ENCODE assay signal across 28 cellular contexts in genomic region chr14:105453847-105454246, GRCh38. TPM values are rescaled to one million over a fixed set of nuclear protein-coding genes. Genes with fewer than 3 reads are reported as not detected.
"Had no signal": no experiment of that assay in that cellular context is flagged by ENCODE, and none has a peak within 500 bp of the region (broad histone marks: within the 10 kb centered on the region; RNA-seq: fewer than 3 reads in every experiment).

No MANE protein-coding gene starts in this region.

- H3K27ac Mint-ChIP-seq: activated CD4-positive, alpha-beta T cell treated with anti-CD3 and anti-CD28 coated beads for 36 hours; activated CD8-positive, alpha-beta T cell treated with anti-CD3 and anti-CD28 coated beads for 36 hours; activated T-helper 1 cell treated with anti-CD3 and anti-CD28 coated beads, Interleukin-12 subunit alpha, Interleukin-12 subunit beta, Interleukin-2, Interleukin-4 antibody, amounts not matched to agents 30 ng/mL and 10 ng/mL and 1 ng/mL, durations not matched to agents 14 hours and 24 hours and 36 hours; T-helper 1 cell treated with Interleukin-12 subunit alpha and Interleukin-12 subunit beta and Interleukin-4 antibody, amounts not matched to agents 30 μg/mL and 1 μg/mL, for 36 hours had no signal

- H3K4me3 Mint-ChIP-seq: activated CD4-positive, alpha-beta T cell treated with anti-CD3 and anti-CD28 coated beads for 36 hours; activated CD8-positive, alpha-beta T cell treated with anti-CD3 and anti-CD28 coated beads for 36 hours; activated T-helper 1 cell treated with anti-CD3 and anti-CD28 coated beads, Interleukin-12 subunit alpha, Interleukin-12 subunit beta, Interleukin-2, Interleukin-4 antibody, amounts not matched to agents 30 ng/mL and 10 ng/mL and 1 ng/mL, durations not matched to agents 14 hours and 24 hours and 36 hours; IgD-negative memory B cell; T-helper 1 cell treated with Interleukin-12 subunit alpha and Interleukin-12 subunit beta and Interleukin-4 antibody, amounts not matched to agents 30 μg/mL and 1 μg/mL, for 36 hours had no signal

- H3K4me3 ChIP-seq: cardiac muscle cell had no signal

- H3K9ac ChIP-seq: KMS-11 had no signal

- H3K4me1 Mint-ChIP-seq: activated CD4-positive, alpha-beta T cell treated with anti-CD3 and anti-CD28 coated beads for 36 hours had no signal

- H3K27me3 ChIP-seq: brain microvascular endothelial cell, cardiac muscle cell had no signal

- DNase-seq: activated CD4-positive, alpha-beta T cell treated with anti-CD3 and anti-CD28 coated beads for 36 hours; activated CD4-positive, CD25-positive, alpha-beta regulatory T cell; activated CD8-positive, alpha-beta memory T cell treated with anti-CD3 and anti-CD28 coated beads, Interleukin-2, amount 50 U/mL, for 4 hours; activated effector memory CD4-positive, alpha-beta T cell treated with Interleukin-2 at 50 U/mL for 16 hours; activated naive CD4-positive, alpha-beta T cell; brain microvascular endothelial cell; NCI-H1092; NCI-H1417; NCI-H2029; NCI-H2107; NCI-H2171 treated with DMSO at 0.1 percent for 48 hours; NCI-H345; NCI-H510A; NCI-H526 treated with DMSO at 0.1 percent for 48 hours; NCI-H82; RPMI8226; SHP77 treated with DMSO at 0.1 percent for 48 hours; T-helper 9 cell had no signal

- H3K27me3 Mint-ChIP-seq: activated CD4-positive, alpha-beta T cell treated with anti-CD3 and anti-CD28 coated beads for 36 hours; activated CD8-positive, alpha-beta T cell treated with anti-CD3 and anti-CD28 coated beads for 36 hours; IgD-negative memory B cell had no signal

- H3K9me3 Mint-ChIP-seq: activated CD8-positive, alpha-beta T cell treated with anti-CD3 and anti-CD28 coated beads for 36 hours; activated naive CD4-positive, alpha-beta T cell treated with anti-CD3 and anti-CD28 coated beads, Interleukin-2, amount 50 U/mL, for 72 hours; activated T-helper 1 cell treated with anti-CD3 and anti-CD28 coated beads, Interleukin-12 subunit alpha, Interleukin-12 subunit beta, Interleukin-2, Interleukin-4 antibody, amounts not matched to agents 30 ng/mL and 10 ng/mL and 1 ng/mL, durations not matched to agents 14 hours and 24 hours and 36 hours; IgD-negative memory B cell; T-helper 1 cell treated with Interleukin-12 subunit alpha and Interleukin-12 subunit beta and Interleukin-4 antibody, amounts not matched to agents 30 μg/mL and 1 μg/mL, for 36 hours had no signal

- H3K27ac ChIP-seq: brain microvascular endothelial cell, KMS-11 had no signal

RNA-seq across cellular contexts. Expression of gene CRIP2, which starts 20.8 kb away (rescaled TPM):
- total RNA-seq: activated T-helper 1 cell treated with anti-CD3 and anti-CD28 coated beads, Interleukin-12 subunit alpha, Interleukin-12 subunit beta, Interleukin-2, Interleukin-4 antibody, amounts not matched to agents 30 ng/mL and 10 ng/mL and 1 ng/mL, durations not matched to agents 14 hours and 24 hours and 36 hours; OCI-LY7 had no signal

RNA-seq across cellular contexts. Expression of gene CRIP1, which starts 32.8 kb away (rescaled TPM):
- total RNA-seq: MCF 10A, SK-MEL-5 had no signal
